13 cellular contexts compared by ENCODE assay signal in the genomic region with DNA sequence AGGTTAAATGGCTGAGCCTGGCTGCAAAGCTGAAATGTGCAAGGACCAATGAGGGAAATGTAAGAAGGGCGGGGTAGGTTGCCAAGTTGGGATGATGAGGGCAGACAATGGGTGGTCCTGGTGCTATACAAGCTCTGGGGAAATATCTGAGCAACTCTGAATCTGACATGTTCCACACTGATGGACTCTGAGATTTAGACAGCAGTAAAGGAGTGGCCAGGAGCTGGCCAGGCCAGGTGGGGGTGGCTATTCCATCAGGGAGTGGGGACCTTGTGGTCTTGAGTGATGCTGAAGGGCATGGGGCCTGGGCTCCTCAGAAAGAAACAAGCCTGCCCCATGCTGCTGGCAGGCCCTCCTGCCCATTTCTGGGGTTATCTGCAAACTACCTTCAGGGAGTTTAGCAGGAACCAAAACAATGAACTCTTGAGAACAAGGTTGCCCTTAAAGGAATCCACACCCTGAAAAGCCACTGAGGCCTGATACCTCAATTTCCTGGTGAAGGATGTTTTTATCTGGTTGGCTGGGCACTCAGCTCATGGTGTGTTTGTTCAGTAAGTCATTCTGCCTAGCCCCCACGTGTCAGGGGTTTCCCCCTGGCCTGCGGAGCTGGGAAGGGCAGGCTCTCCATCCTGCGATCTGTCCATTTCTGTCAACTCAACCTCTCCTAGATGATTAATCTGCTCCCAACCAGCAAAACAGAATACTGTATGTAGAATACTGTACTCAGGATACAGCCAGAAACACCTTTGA.
A peak's percentile ranks its signal among the peaks of the same experiment; 100 is the strongest.
DNase-seq lines count a peak whose midpoint lies in the region; ATAC-seq and TF ChIP-seq lines count a peak whose summit lies in the region.
"Had no signal": no experiment of that assay in that cellular context is flagged by ENCODE, and none has a peak within 500 bp of the region (broad histone marks: within the 10 kb centered on the region; RNA-seq: fewer than 3 reads in every experiment).

No MANE protein-coding gene starts in this region.

- peak overlapping the region; percentile 76 for H2AFZ ChIP-seq in OCI-LY7 (ENCODE audit: low read length)
- no peak overlapping the region for H2AFZ ChIP-seq in MM.1S (ENCODE audit: low read length)

- peak; percentile 70 for DNase-seq in DMS53 (lab: John Stamatoyannopoulos, UW)
- peak; percentile 60 for DNase-seq in OCI-LY7 (ENCODE audit: low spot score)
- DNase-seq in epithelial cell of esophagus (ENCODE audit: low read depth) = peak; percentile 55
- no peak for DNase-seq in neural crest cell (ENCODE audit: low read depth, low spot score)
- DNase-seq in islet precursor cell = no peak
- no peak for DNase-seq in MM.1S
- no peak for DNase-seq in activated naive CD4-positive, alpha-beta T cell treated with anti-CD3 and anti-CD28 coated beads, Interleukin-2, amount 50 U/mL, for 72 hours (ENCODE audit: low spot score in 2 of 2)
- DNase-seq: activated CD4-positive, alpha-beta T cell treated with anti-CD3 and anti-CD28 coated beads, Interleukin-2, amount 50 U/mL, for 4 hours; C1 segment of cervical spinal cord; SIG-M5 had no signal

- H3K4me1 ChIP-seq in OCI-LY7 (ENCODE audit: insufficient read depth, low read length, poor library complexity, severe bottlenecking) (peaks cover 39% of the 10 kb centered on the region), MM.1S (ENCODE audit: low read length) (peaks cover 19% of the 10 kb centered on the region)
- H3K4me1 ChIP-seq: prostate gland had no signal

- H3K9ac ChIP-seq in MM.1S (ENCODE audit: low read length) = no peak overlapping the region

- H3K79me2 ChIP-seq in OCI-LY7 (ENCODE audit: insufficient read depth, low read depth, low read length) (no peaks in the 10 kb centered on the region), MM.1S (ENCODE audit: low read length) (no peaks in the 10 kb centered on the region)

- no peak overlapping the region for H3K4me3 ChIP-seq in OCI-LY7 (ENCODE audit: low read depth, low read length, poor library complexity, severe bottlenecking)
- H3K4me3 ChIP-seq in epithelial cell of esophagus (ENCODE audit: low read length) = no peak overlapping the region
- no peak overlapping the region for H3K4me3 ChIP-seq in MM.1S (ENCODE audit: low read length)
- H3K4me3 ChIP-seq: prostate gland, tibial nerve had no signal

- peak overlapping the region; percentile 51 for H3K4me2 ChIP-seq in OCI-LY7 (ENCODE audit: low read length)
- H3K4me2 ChIP-seq in MM.1S (ENCODE audit: low read depth, low read length) = no peak overlapping the region

- H3K4me3 Mint-ChIP-seq in neural crest cell = no peak overlapping the region

- ATAC-seq in activated naive CD4-positive, alpha-beta T cell treated with anti-CD3 and anti-CD28 coated beads, Interleukin-2, amount 50 U/mL, for 72 hours = no peak
- ATAC-seq in HG03521 (IDR thresholded peaks at IDR 0.05; ENCODE audit: unreplicated experiment) = no peak

- peaks cover 6% of the 10 kb centered on the region for H3K9me3 Mint-ChIP-seq in neural crest cell
- H3K9me3 Mint-ChIP-seq in activated naive CD4-positive, alpha-beta T cell treated with anti-CD3 and anti-CD28 coated beads, Interleukin-2, amount 50 U/mL, for 72 hours = no peaks in the 10 kb centered on the region

- H4K20me1 ChIP-seq in OCI-LY7 (ENCODE audit: insufficient read depth, low read length) = no peaks in the 10 kb centered on the region
- no peaks in the 10 kb centered on the region for H4K20me1 ChIP-seq in MM.1S (ENCODE audit: insufficient read depth, low read length)

- no peak for TF ChIP-seq CTCF in OCI-LY7 (conservative IDR thresholded peaks at IDR 0.05; ENCODE audit: low read length)
- TF ChIP-seq CTCF in epithelial cell of esophagus (IDR thresholded peaks at IDR 0.05; ENCODE audit: insufficient read depth, low read depth, low read length, missing control alignments) = no peak
- TF ChIP-seq CTCF in neural crest cell (conservative IDR thresholded peaks at IDR 0.05) = no peak
- TF ChIP-seq CTCF in MM.1S (IDR thresholded peaks at IDR 0.05; ENCODE audit: low read length) = no peak

- BruUV-seq in OCI-LY7 (replicated peaks; lab: Mats Ljungman, UMichigan) = no TSS peak

- H3K27me3 Mint-ChIP-seq in neural crest cell (ENCODE audit: low read depth) = no peaks in the 10 kb centered on the region

- H3K36me3 Mint-ChIP-seq in neural crest cell (ENCODE audit: low read depth) = no peaks in the 10 kb centered on the region
- H3K36me3 Mint-ChIP-seq in activated naive CD4-positive, alpha-beta T cell treated with anti-CD3 and anti-CD28 coated beads, Interleukin-2, amount 50 U/mL, for 72 hours = no peaks in the 10 kb centered on the region

- no peaks in the 10 kb centered on the region for H3F3A ChIP-seq in MM.1S (ENCODE audit: insufficient read depth, low read length)

- POLR2A ChIA-PET in OCI-LY7 (lab: Charles Lee) = interaction anchor here (0.7 to 1.4 kb wide), 3 partner anchors 9 to 78 kb away, joined by 3 read pairs; no protein-coding TSS in a partner anchor

- no peaks in the 10 kb centered on the region for H3K9me2 ChIP-seq in OCI-LY7 (ENCODE audit: insufficient read depth, low read length)
- no peaks in the 10 kb centered on the region for H3K9me2 ChIP-seq in MM.1S (replicated peaks; ENCODE audit: insufficient read depth, low read length)

- H3K4me1 Mint-ChIP-seq in neural crest cell = peaks cover 25% of the 10 kb centered on the region

- peak overlapping the region; percentile 48 for H3K27ac Mint-ChIP-seq in neural crest cell (ENCODE audit: unreplicated experiment)
- no peak overlapping the region for H3K27ac Mint-ChIP-seq in activated naive CD4-positive, alpha-beta T cell treated with anti-CD3 and anti-CD28 coated beads, Interleukin-2, amount 50 U/mL, for 72 hours

- no peak overlapping the region for H3K27ac ChIP-seq in OCI-LY7 (ENCODE audit: low read depth, low read length, poor library complexity, severe bottlenecking)
- no peak overlapping the region for H3K27ac ChIP-seq in MM.1S (ENCODE audit: low read length)
- H3K27ac ChIP-seq: prostate gland, tibial nerve had no signal

- no peaks in the 10 kb centered on the region for H3K9me3 ChIP-seq in OCI-LY7 (ENCODE audit: low read length)
- no peaks in the 10 kb centered on the region for H3K9me3 ChIP-seq in MM.1S (replicated peaks; ENCODE audit: insufficient read depth, low read length)
- H3K9me3 ChIP-seq: prostate gland, tibial nerve had no signal

- H3K36me3 ChIP-seq in OCI-LY7 (ENCODE audit: insufficient read depth, low read length) (no peaks in the 10 kb centered on the region), MM.1S (replicated peaks; ENCODE audit: insufficient read depth, low read length) (no peaks in the 10 kb centered on the region)
- H3K36me3 ChIP-seq: prostate gland, tibial nerve had no signal

- intact Hi-C loops in OCI-LY7 (cut with micrococcal nuclease; ENCODE audit: unreplicated experiment) = no loop called here

- CTCF ChIA-PET in OCI-LY7 (lab: Charles Lee; ENCODE audit: unreplicated experiment) = interaction anchor here (0.6 kb wide), 2 partner anchors 48 to 143 kb away, joined by 3 read pairs; a partner anchor contains a TSS

- H3K27me3 ChIP-seq in MM.1S (replicated peaks; ENCODE audit: insufficient read depth, low read length) = no peaks in the 10 kb centered on the region
- H3K27me3 ChIP-seq: tibial nerve had no signal

Comparison
In these comparisons a context has a peak if more than half of its experiments do, and no peak if none do; other contexts are left out.
1. DNase-seq: peak in DMS53 (single experiment), OCI-LY7 (single experiment) and epithelial cell of esophagus (single experiment); none in neural crest cell (single experiment), islet precursor cell (single experiment), MM.1S (single experiment) and activated naive CD4-positive, alpha-beta T cell treated with anti-CD3 and anti-CD28 coated beads, Interleukin-2, amount 50 U/mL, for 72 hours (0 of 2).